In genomic region chrX:103254171-103254824, GRCh38 we compare ENCODE assay signal across 8 cellular contexts. TPM values are rescaled to one million over a fixed set of nuclear protein-coding genes. Genes with fewer than 3 reads are reported as not detected.
DNase-seq lines count a peak whose midpoint lies in the region; ATAC-seq and TF ChIP-seq lines count a peak whose summit lies in the region.

No MANE protein-coding gene starts in this region.

- H3K4me1 ChIP-seq in smooth muscle cell (ENCODE audit: low read depth) = peaks cover 6% of the 10 kb centered on the region

- no peaks in the 10 kb centered on the region for H3F3A ChIP-seq in smooth muscle cell (ENCODE audit: low read depth)

- peak overlapping the region; percentile 52 for H3K9ac ChIP-seq in smooth muscle cell (ENCODE audit: low read depth)

- 35% methylated on average over 21 of the region's 22 CpGs for WGBS in smooth muscle cell (ENCODE audit: low lambda C conversion rate)

- peak overlapping the region; percentile 81 for H2AFZ ChIP-seq in smooth muscle cell (ENCODE audit: low read depth)

- TF ChIP-seq CTCF in smooth muscle cell (IDR thresholded peaks at IDR 0.05; ENCODE audit: borderline replicate concordance, insufficient read depth, poor library complexity, severe bottlenecking) = no peak

- H3K4me2 ChIP-seq in smooth muscle cell = peak overlapping the region; percentile 90

- H3K36me3 ChIP-seq in smooth muscle cell (ENCODE audit: low read depth) = no peaks in the 10 kb centered on the region

- H3K4me3 ChIP-seq in smooth muscle cell = peak overlapping the region; percentile 85

- H3K27ac ChIP-seq in caudate nucleus (ENCODE audit: low read depth, low read length) (peak overlapping the region; percentile 89), smooth muscle cell (ENCODE audit: low read depth) (peak overlapping the region; percentile 81)

- no peaks in the 10 kb centered on the region for H3K27me3 ChIP-seq in smooth muscle cell (ENCODE audit: low read depth)

- no peaks in the 10 kb centered on the region for H3K79me2 ChIP-seq in smooth muscle cell (ENCODE audit: low read depth)

- H3K9me3 ChIP-seq in smooth muscle cell (replicated peaks; ENCODE audit: low read depth) = no peaks in the 10 kb centered on the region

- no peaks in the 10 kb centered on the region for H4K20me1 ChIP-seq in smooth muscle cell (ENCODE audit: low read depth)

- peak; percentile 17 for ATAC-seq in HG03521 (IDR thresholded peaks at IDR 0.05; ENCODE audit: unreplicated experiment)

- DNase-seq in C1 segment of cervical spinal cord (lab: John Stamatoyannopoulos, UW) = peak in 11 of 14 donors; percentile 13 to 65 (median 44)
- DNase-seq in GM19240 (ENCODE audit: insufficient read length, low spot score) = peak; percentile 8
- peak; percentile 66 for DNase-seq in SK-N-DZ (ENCODE audit: low spot score)
- DNase-seq in caudate nucleus (lab: John Stamatoyannopoulos, UW) = peak in 50 of 61 donors; percentile 1 to 71 (median 29)
- DNase-seq in islet precursor cell = peak; percentile 98
- no peak for DNase-seq in smooth muscle cell (lab: John Stamatoyannopoulos, UW; ENCODE audit: unreplicated experiment)
- no peak for DNase-seq in GF-D8 (lab: John Stamatoyannopoulos, UW)

RNA-seq across cellular contexts. Expression of gene TCEAL8, which starts 0.7 kb away (rescaled TPM):
- polyA plus RNA-seq in SK-N-DZ (2014; cell fraction: cytosol; rRNA removed) = 50.4 and 54.6 TPM in 2 replicates
- 30.3 and 31.0 TPM in 2 replicates for polyA plus RNA-seq in SK-N-DZ (2014; cell fraction: nucleus; rRNA removed)
- 157 and 187 TPM in 2 replicates for total RNA-seq in smooth muscle cell
- 113 and 140 TPM in 2 replicates for polyA plus RNA-seq in smooth muscle cell

RNA-seq across cellular contexts. Expression of gene TCEAL5, which starts 22.3 kb away (rescaled TPM):
- polyA plus RNA-seq in SK-N-DZ (2014; cell fraction: cytosol; rRNA removed) = 1.7 and 1.8 TPM in 2 replicates
- 0.34 and 0.49 TPM in 2 replicates for polyA plus RNA-seq in SK-N-DZ (2014; cell fraction: nucleus; rRNA removed)
- total RNA-seq in smooth muscle cell = not detected in 2 replicates
- not detected in 2 replicates for polyA plus RNA-seq in smooth muscle cell

RNA-seq across cellular contexts. Expression of gene BEX4, which starts 39.4 kb away (rescaled TPM):
- polyA plus RNA-seq in SK-N-DZ (2014; cell fraction: cytosol; rRNA removed) = 43.8 and 66.6 TPM in 2 replicates
- polyA plus RNA-seq in SK-N-DZ (2014; cell fraction: nucleus; rRNA removed) = 26.8 and 29.5 TPM in 2 replicates
- total RNA-seq in smooth muscle cell = 48.7 and 50.3 TPM in 2 replicates
- polyA plus RNA-seq in smooth muscle cell = 89.9 and 107 TPM in 2 replicates

RNA-seq across cellular contexts. Expression of gene BEX2, which starts 56.5 kb away (rescaled TPM):
- 40.0 and 40.8 TPM in 2 replicates for polyA plus RNA-seq in SK-N-DZ (2014; cell fraction: cytosol; rRNA removed)
- polyA plus RNA-seq in SK-N-DZ (2014; cell fraction: nucleus; rRNA removed) = 23.7 and 31.8 TPM in 2 replicates
- 4.7 and 6.6 TPM in 2 replicates for total RNA-seq in smooth muscle cell
- 3.6 and 6.3 TPM in 2 replicates for polyA plus RNA-seq in smooth muscle cell

Comparison
In these comparisons a context has a peak if more than half of its experiments do, and no peak if none do; other contexts are left out.
1. DNase-seq: peak in C1 segment of cervical spinal cord (11 of 14), GM19240 (single experiment), SK-N-DZ (single experiment), caudate nucleus (50 of 61) and islet precursor cell (single experiment); none in smooth muscle cell (single experiment) and GF-D8 (single experiment).